Comparison of ENCODE assay signal across 9 cellular contexts in genomic region chr1:198933506-198933905, GRCh38.
DNase-seq lines count a peak whose midpoint lies in the region; ATAC-seq, FAIRE-seq and TF ChIP-seq lines count a peak whose summit lies in the region.
"Had no signal": no experiment of that assay in that cellular context is flagged by ENCODE, and none has a peak within 500 bp of the region (broad histone marks: within the 10 kb centered on the region; RNA-seq: fewer than 3 reads in every experiment).

No MANE protein-coding gene starts in this region.

- peaks cover 96% of the 10 kb centered on the region for H3K79me2 ChIP-seq in KMS-11 (ENCODE audit: insufficient read depth, low read depth)

- peak overlapping the region; percentile 89 for H3K4me2 ChIP-seq in KMS-11
- H3K4me2 ChIP-seq in mesenchymal stem cell (ENCODE audit: low read length, poor library complexity, severe bottlenecking): no peak overlapping the region

- FAIRE-seq in GM12891 (lab: Jason Lieb, UNC): no peak

- 74% methylated on average over 3 of the region's 3 CpGs for WGBS in mesenchymal stem cell
- WGBS in right lobe of liver (ENCODE audit: insufficient coverage, low coverage, low lambda C conversion rate, missing lambda C conversion rate): 51% methylated on average over 3 of the region's 3 CpGs

- TF ChIP-seq CTCF in KMS-11 (conservative IDR thresholded peaks at IDR 0.05; ENCODE audit: low read depth, low read length): no peak
- no peak for TF ChIP-seq CTCF in right lobe of liver (IDR thresholded peaks at IDR 0.05)

- H3K9me3 ChIP-seq in mesenchymal stem cell (ENCODE audit: control insufficient read depth, low read length) (no peaks in the 10 kb centered on the region), right lobe of liver (no peaks in the 10 kb centered on the region)

- H2AFZ ChIP-seq in KMS-11 (ENCODE audit: low read depth) (no peak overlapping the region), mesenchymal stem cell (ENCODE audit: low read depth, low read length) (no peak overlapping the region)

- H3K36me3 ChIP-seq in KMS-11 (ENCODE audit: insufficient read depth): no peaks in the 10 kb centered on the region
- no peaks in the 10 kb centered on the region for H3K36me3 ChIP-seq in mesenchymal stem cell (ENCODE audit: control insufficient read depth in 1 of 2, insufficient read depth in 2 of 2, low read depth in 1 of 2, low read length in 2 of 2)
- no peaks in the 10 kb centered on the region for H3K36me3 ChIP-seq in right lobe of liver

- no peak for ATAC-seq in right lobe of liver

- no peaks in the 10 kb centered on the region for H4K20me1 ChIP-seq in KMS-11 (ENCODE audit: insufficient read depth)

- H3K4me3 ChIP-seq in KMS-11 (IDR thresholded peaks at IDR 0.05; ENCODE audit: insufficient read depth, low read depth, low read length) (peak overlapping the region; percentile 17), mesenchymal stem cell (ENCODE audit: insufficient read depth in 1 of 2, low read depth in 1 of 2, low read length in 2 of 2) (peak overlapping the region; percentile 26 to 88), right lobe of liver (no peak overlapping the region)

- H2BK120ac ChIP-seq in mesenchymal stem cell (ENCODE audit: low read depth, low read length): no peak overlapping the region

- H2BK12ac ChIP-seq in mesenchymal stem cell (ENCODE audit: low read length in 2 of 2): no peak overlapping the region

- H3K27me3 ChIP-seq in KMS-11 (ENCODE audit: insufficient read depth, low read depth) (no peaks in the 10 kb centered on the region), mesenchymal stem cell (ENCODE audit: control insufficient read depth in 1 of 2, insufficient read depth in 1 of 2, low read length in 2 of 2) (no peaks in the 10 kb centered on the region), right lobe of liver (no peaks in the 10 kb centered on the region)

- H2BK15ac ChIP-seq in mesenchymal stem cell (ENCODE audit: low read depth, poor library complexity, severe bottlenecking): no peak overlapping the region

- no peak overlapping the region for H3K4ac ChIP-seq in mesenchymal stem cell (ENCODE audit: low read depth in 1 of 2, low read length in 2 of 2)

- peak; percentile 66 for DNase-seq in Ammon's horn (ENCODE audit: low spot score)
- DNase-seq in mesenchymal stem cell: no peak
- DNase-seq in GM12891 (ENCODE audit: insufficient read length, low spot score): no peak
- DNase-seq in T1000 (lab: John Stamatoyannopoulos, UW): no peak
- no peak for DNase-seq in amniotic stem cell (lab: John Stamatoyannopoulos, UW)
- no peak for DNase-seq in right lobe of liver
- DNase-seq: activated naive CD4-positive, alpha-beta T cell treated with Interleukin-2 at 50 U/mL for 16 hours had no signal

- no peak overlapping the region for H3K23ac ChIP-seq in mesenchymal stem cell (ENCODE audit: low read length in 2 of 2)

- H4K91ac ChIP-seq in mesenchymal stem cell (ENCODE audit: low read length): no peak overlapping the region

- no peaks in the 10 kb centered on the region for H3K79me1 ChIP-seq in mesenchymal stem cell (replicated peaks; ENCODE audit: low read length, poor library complexity, severe bottlenecking)

- H3K4me1 ChIP-seq in KMS-11 (ENCODE audit: low read depth, poor library complexity, severe bottlenecking) (peaks cover 41% of the 10 kb centered on the region), mesenchymal stem cell (ENCODE audit: control insufficient read depth, insufficient read depth, low read depth, low read length) (no peaks in the 10 kb centered on the region), right lobe of liver (no peaks in the 10 kb centered on the region)

- no peak overlapping the region for H4K8ac ChIP-seq in mesenchymal stem cell (ENCODE audit: low read length)

- H3K14ac ChIP-seq in mesenchymal stem cell (ENCODE audit: low read length in 2 of 2): no peak overlapping the region

- H3K27ac ChIP-seq in KMS-11 (peak overlapping the region; percentile 93), angular gyrus (ENCODE audit: low read depth, low read length) (peak overlapping the region; percentile 85), mesenchymal stem cell (ENCODE audit: low read length, poor library complexity, severe bottlenecking) (no peak overlapping the region), right lobe of liver (peak overlapping the region in 1 of 3 donors; percentile 0)

- TF ChIP-seq POLR2A in GM12891 (IDR thresholded peaks at IDR 0.05; ENCODE audit: low read depth, low read length) (no peak), right lobe of liver (IDR thresholded peaks at IDR 0.05) (no peak)

- no peak overlapping the region for H2BK5ac ChIP-seq in mesenchymal stem cell (ENCODE audit: low read depth, low read length, poor library complexity, severe bottlenecking)

- intact Hi-C loops in right lobe of liver (cut with DNase I): no loop called here

- no peak overlapping the region for H2AK5ac ChIP-seq in mesenchymal stem cell (ENCODE audit: low read length, severe bottlenecking)

- no peak overlapping the region for H3K18ac ChIP-seq in mesenchymal stem cell (ENCODE audit: low read depth in 1 of 2, low read length in 2 of 2)

- H3K9ac ChIP-seq in KMS-11 (peak overlapping the region; percentile 92), mesenchymal stem cell (ENCODE audit: low read length) (no peak overlapping the region)

TF ChIP-seq in GM12891, 5 proteins besides CTCF, POLR2A, EP300 and RAD21:
- TF ChIP-seq TAF1 (IDR thresholded peaks at IDR 0.05; ENCODE audit: low read depth, low read length): no peak
- TF ChIP-seq POU2F2 (IDR thresholded peaks at IDR 0.05; ENCODE audit: low read depth, low read length): no peak
- TF ChIP-seq POLR2AphosphoS5 (IDR thresholded peaks at IDR 0.05; ENCODE audit: low read depth, low read length): no peak
- no peak for TF ChIP-seq PAX5 (IDR thresholded peaks at IDR 0.05; ENCODE audit: insufficient read depth, low read length, severe bottlenecking)
- TF ChIP-seq SPI1 (IDR thresholded peaks at IDR 0.05; ENCODE audit: low read depth, low read length): no peak

Comparison
In these comparisons a context has a peak if more than half of its experiments do, and no peak if none do; other contexts are left out.
1. H3K4me3 ChIP-seq: peak in KMS-11 (single experiment) and mesenchymal stem cell (2 of 2); none in right lobe of liver (0 of 3).